In the genomic region with DNA sequence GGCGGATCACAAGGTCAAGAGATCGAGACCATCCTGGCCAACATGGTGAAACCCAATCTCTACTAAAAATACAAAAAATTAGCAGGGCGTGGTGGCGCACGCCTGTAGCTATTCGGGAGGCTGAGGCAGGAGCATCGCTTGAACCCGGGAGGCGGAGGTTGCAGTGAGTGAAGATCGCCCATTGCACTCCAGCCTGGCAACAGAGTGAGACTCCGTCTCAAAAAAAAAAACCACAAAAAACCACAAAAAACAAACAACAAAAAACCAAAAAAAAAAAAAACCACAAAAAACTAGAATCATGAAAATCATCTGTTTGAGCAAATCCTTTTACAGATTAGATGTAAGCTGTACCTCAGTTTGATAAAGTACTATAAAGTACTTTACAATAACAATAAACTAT, we compare ENCODE assay signal across 8 cellular contexts. TPM values are rescaled to one million over a fixed set of nuclear protein-coding genes. Genes with fewer than 3 reads are reported as not detected.
DNase-seq lines count a peak whose midpoint lies in the region; ATAC-seq, FAIRE-seq and TF ChIP-seq lines count a peak whose summit lies in the region.
"Not testable (repeated sequence)": the region's sequence is repeated elsewhere in the genome, so short reads cannot be mapped to it uniquely, and the experiment has no call there.

No MANE protein-coding gene starts in this region.

- peak overlapping the region; percentile 96 for H3K4me3 Mint-ChIP-seq in activated B cell treated with CpG ODN at 0.5 μM for 24 hours

- intact Hi-C loops in activated B cell treated with CpG ODN at 0.5 μM for 24 hours (cut with micrococcal nuclease): loop anchor here (5.0 kb wide), 3 partner anchors 604 to 1264 kb away; partner anchors contain the start of genes POLD2 and STK17A
- intact Hi-C loops in ascending aorta (cut with DNase I): loop anchor here (2.0 to 5.0 kb wide), 2 partner anchors 141 to 272 kb away; no protein-coding TSS in a partner anchor
- intact Hi-C loops in endothelial cell of umbilical vein (cut with micrococcal nuclease): loop anchor here (5.0 kb wide), 2 partner anchors 99 to 266 kb away; partner anchors contain the start of genes TBRG4 and ZMIZ2
- intact Hi-C loops in tibial artery (cut with DNase I; ENCODE audit: low total_unique reads): loop anchor here (2.0 to 5.0 kb wide), 3 partner anchors 41 to 259 kb away; partner anchors contain the start of genes PPIA and PURB

- H3K4me1 ChIP-seq in DND-41 (ENCODE audit: insufficient read depth, low read length): peaks cover 38% of the 10 kb centered on the region
- H3K4me1 ChIP-seq in MM.1S (ENCODE audit: low read length); parathyroid adenoma: not testable (repeated sequence)
- peaks cover 3 to 17% of the 10 kb centered on the region in 2 donors for H3K4me1 ChIP-seq in ascending aorta
- H3K4me1 ChIP-seq in endothelial cell of umbilical vein (ENCODE audit: control insufficient read depth, extremely low read depth, insufficient read depth, low read length): peaks cover 17% of the 10 kb centered on the region
- peaks cover 1 to 17% (median 8%) of the 10 kb centered on the region in 4 donors for H3K4me1 ChIP-seq in liver (ENCODE audit: control insufficient read depth in 4 of 4, insufficient read depth in 4 of 4, low read length in 3 of 4)
- peaks cover 0 to 33% (median 12%) of the 10 kb centered on the region in 4 donors for H3K4me1 ChIP-seq in tibial artery

- CTCF ChIA-PET in activated B cell treated with CpG ODN at 0.5 μM for 24 hours (lab: Charles Lee): interaction anchor here (0.9 to 2.6 kb wide), 10 partner anchors 11 to 290 kb away, joined by 3 to 17 read pairs (median 6); partner anchors contain the start of gene OGDH
- CTCF ChIA-PET in endothelial cell of umbilical vein (lab: Charles Lee): interaction anchor here (1.3 to 3.6 kb wide), 8 partner anchors 20 to 264 kb away, joined by 3 to 22 read pairs (median 10); partner anchors contain the start of genes PPIA and TMED4

- H3K36me3 ChIP-seq in DND-41 (ENCODE audit: insufficient read depth, low read length): peaks cover 28% of the 10 kb centered on the region
- not testable (repeated sequence) for H3K36me3 ChIP-seq in MM.1S (replicated peaks; ENCODE audit: insufficient read depth, low read length); ascending aorta; endothelial cell of umbilical vein (ENCODE audit: control insufficient read depth in 2 of 2, extremely low read depth in 1 of 2, insufficient read depth in 2 of 2, low read length in 2 of 2); liver (ENCODE audit: control insufficient read depth in 4 of 4, insufficient read depth in 3 of 4, low read depth in 1 of 4, low read length in 3 of 4); parathyroid adenoma (ENCODE audit: control insufficient read depth, insufficient read depth, low read length); tibial artery

- H3K9me3 Mint-ChIP-seq in activated B cell treated with CpG ODN at 0.5 μM for 24 hours: not testable (repeated sequence)

- H3K9me2 ChIP-seq in MM.1S (replicated peaks; ENCODE audit: insufficient read depth, low read length): not testable (repeated sequence)

- H2AFZ ChIP-seq in DND-41 (ENCODE audit: low read depth, low read length); MM.1S (ENCODE audit: low read length); endothelial cell of umbilical vein (ENCODE audit: low read depth, low read length); parathyroid adenoma: not testable (repeated sequence)

- H3K27me3 Mint-ChIP-seq in activated B cell treated with CpG ODN at 0.5 μM for 24 hours: not testable (repeated sequence)

- TF ChIP-seq RAD21 in liver (IDR thresholded peaks at IDR 0.05): not testable (repeated sequence)

- ATAC-seq in DND-41 (ENCODE audit: insufficient read depth, low read depth); activated B cell treated with CpG ODN at 0.5 μM for 24 hours (ENCODE audit: low read depth): not testable (repeated sequence)

- H3K9me1 ChIP-seq in endothelial cell of umbilical vein (replicated peaks; ENCODE audit: control insufficient read depth, extremely low read depth, insufficient read depth, low read length): not testable (repeated sequence)

- H3K4me2 ChIP-seq in DND-41 (ENCODE audit: insufficient read depth, low read length): peak overlapping the region; percentile 73
- H3K4me2 ChIP-seq in MM.1S (ENCODE audit: low read depth, low read length): peak overlapping the region; percentile 71
- H3K4me2 ChIP-seq in endothelial cell of umbilical vein (ENCODE audit: insufficient read depth, low read length): peak overlapping the region; percentile 83
- peak overlapping the region; percentile 83 for H3K4me2 ChIP-seq in parathyroid adenoma (ENCODE audit: low read length)

- not testable (repeated sequence) for TF ChIP-seq POLR2A in endothelial cell of umbilical vein (IDR thresholded peaks at IDR 0.05; ENCODE audit: low read depth, low read length)

- dilution Hi-C loops in endothelial cell of umbilical vein (cut with MboI; ENCODE audit: extremely low pct_ligation_motif_present, low sequenced_read_pairs): not testable (repeated sequence)

- not testable (repeated sequence) for H3K9me3 ChIP-seq in DND-41 (ENCODE audit: insufficient read depth, low read length, severe bottlenecking); MM.1S (replicated peaks; ENCODE audit: insufficient read depth, low read length); ascending aorta; endothelial cell of umbilical vein (replicated peaks; ENCODE audit: control insufficient read depth, insufficient read depth, low read length); liver (ENCODE audit: control insufficient read depth in 4 of 4, low read length in 3 of 4); parathyroid adenoma (ENCODE audit: control insufficient read depth, low read length); tibial artery

- H4K20me1 ChIP-seq in DND-41 (ENCODE audit: insufficient read depth, low read length) (peaks cover 59% of the 10 kb centered on the region), MM.1S (ENCODE audit: insufficient read depth, low read length) (peaks cover 33% of the 10 kb centered on the region; the same call in 1 of the 2 replicates)
- not testable (repeated sequence) for H4K20me1 ChIP-seq in endothelial cell of umbilical vein (replicated peaks; ENCODE audit: control insufficient read depth, extremely low read depth, insufficient read depth, low read length)

- H3F3A ChIP-seq in MM.1S (ENCODE audit: insufficient read depth, low read length): peaks cover 25% of the 10 kb centered on the region

- FAIRE-seq in endothelial cell of umbilical vein (lab: Jason Lieb, UNC): not testable (repeated sequence)

- not testable (repeated sequence) for TF ChIP-seq CTCF in DND-41 (IDR thresholded peaks at IDR 0.05; ENCODE audit: borderline replicate concordance, extremely low read depth, low read length, poor library complexity, severe bottlenecking); MM.1S (IDR thresholded peaks at IDR 0.05; ENCODE audit: low read length); activated B cell treated with CpG ODN at 0.5 μM for 24 hours (IDR thresholded peaks at IDR 0.05); ascending aorta (IDR thresholded peaks at IDR 0.05); endothelial cell of umbilical vein (IDR thresholded peaks at IDR 0.05; ENCODE audit: extremely low read depth in 1 of 2, insufficient read depth in 1 of 2, low read depth in 1 of 2, low read length in 2 of 2); liver (IDR thresholded peaks at IDR 0.05; ENCODE audit: low read depth, low read length, missing input control); parathyroid adenoma (IDR thresholded peaks at IDR 0.05); tibial artery (IDR thresholded peaks at IDR 0.05)

- H3K9ac ChIP-seq in DND-41 (ENCODE audit: low read depth, low read length) (peak overlapping the region; percentile 69), MM.1S (ENCODE audit: low read length) (peak overlapping the region; percentile 65; the same call in 1 of the 2 replicates), endothelial cell of umbilical vein (replicated peaks; ENCODE audit: extremely low read depth, insufficient read depth, low read length) (peak overlapping the region; percentile 67), liver (ENCODE audit: low read depth in 1 of 2, low read length in 2 of 2) (peak overlapping the region; percentile 74 to 89)
- H3K9ac ChIP-seq in parathyroid adenoma: not testable (repeated sequence)

- not testable (repeated sequence) for BruUV-seq in endothelial cell of umbilical vein (replicated peaks; lab: Mats Ljungman, UMichigan)

- H3K4me1 Mint-ChIP-seq in activated B cell treated with CpG ODN at 0.5 μM for 24 hours: peaks cover 36% of the 10 kb centered on the region

- peaks cover 27% of the 10 kb centered on the region for H3K36me3 Mint-ChIP-seq in activated B cell treated with CpG ODN at 0.5 μM for 24 hours (ENCODE audit: low read depth)

- H3K4me3 ChIP-seq in DND-41 (ENCODE audit: low read depth in 1 of 2, low read length in 2 of 2): peak overlapping the region; percentile 43 to 68
- H3K4me3 ChIP-seq in MM.1S (ENCODE audit: low read length): peak overlapping the region; percentile 96
- H3K4me3 ChIP-seq in ascending aorta: peak overlapping the region; percentile 68 to 87
- H3K4me3 ChIP-seq in endothelial cell of umbilical vein (replicated peaks in 1 of 3; ENCODE audit: insufficient read depth in 1 of 3, low read depth in 1 of 3, low read length in 3 of 3): peak overlapping the region; percentile 38 to 97 (median 65)
- H3K4me3 ChIP-seq in liver (ENCODE audit: low read depth in 1 of 3, low read length in 3 of 3): peak overlapping the region in 2 of 3 donors; percentile 78 to 94
- peak overlapping the region; percentile 66 for H3K4me3 ChIP-seq in parathyroid adenoma (ENCODE audit: low read depth, low read length)
- peak overlapping the region; percentile 55 to 86 for H3K4me3 ChIP-seq in tibial artery

- POLR2A ChIA-PET in activated B cell treated with CpG ODN at 0.5 μM for 24 hours (lab: Charles Lee): interaction anchor here (0.7 to 4.8 kb wide), 15 partner anchors 22 to 356 kb away, joined by 3 to 44 read pairs (median 7); partner anchors contain the start of genes DDX56, NUDCD3, OGDH and PPIA
- POLR2A ChIA-PET in endothelial cell of umbilical vein (lab: Charles Lee): interaction anchor here (0.7 to 1.7 kb wide), 2 partner anchors 41 to 264 kb away, joined by 5 to 6 read pairs; partner anchors contain the start of gene TMED4

- H3K27me3 ChIP-seq in DND-41 (ENCODE audit: insufficient read depth, low read length, poor library complexity); MM.1S (replicated peaks; ENCODE audit: insufficient read depth, low read length); ascending aorta; endothelial cell of umbilical vein (ENCODE audit: control insufficient read depth in 2 of 2, insufficient read depth in 2 of 2, low read length in 2 of 2); liver (ENCODE audit: control insufficient read depth in 4 of 4, insufficient read depth in 4 of 4, low read length in 3 of 4); parathyroid adenoma (ENCODE audit: control insufficient read depth, insufficient read depth, low read length); tibial artery: not testable (repeated sequence)

- DNase-seq in DND-41: peak; percentile 36
- not testable (repeated sequence) for DNase-seq in MM.1S; activated B cell treated with CpG ODN at 0.5 μM for 24 hours; ascending aorta (ENCODE audit: low spot score in 2 of 2); endothelial cell of umbilical vein (ENCODE audit: low read depth, low spot score); tibial artery

- peaks cover 73% of the 10 kb centered on the region for H3K79me2 ChIP-seq in DND-41 (ENCODE audit: insufficient read depth, low read length)
- H3K79me2 ChIP-seq in MM.1S (ENCODE audit: low read length): peaks cover 62% of the 10 kb centered on the region
- H3K79me2 ChIP-seq in endothelial cell of umbilical vein (ENCODE audit: control insufficient read depth, insufficient read depth, low read length): peaks cover 57% of the 10 kb centered on the region
- peaks cover 16% of the 10 kb centered on the region for H3K79me2 ChIP-seq in parathyroid adenoma

- peak overlapping the region; percentile 91 for H3K27ac ChIP-seq in DND-41 (ENCODE audit: low read length)
- H3K27ac ChIP-seq in MM.1S (ENCODE audit: low read length); endothelial cell of umbilical vein (ENCODE audit: insufficient read depth, low read depth, low read length); parathyroid adenoma: not testable (repeated sequence)
- H3K27ac ChIP-seq in ascending aorta: peak overlapping the region; percentile 91 to 94
- peak overlapping the region in 1 of 2 donors; percentile 97 for H3K27ac ChIP-seq in liver (ENCODE audit: low read depth in 1 of 2, low read length in 2 of 2)
- H3K27ac ChIP-seq in tibial artery: peak overlapping the region; percentile 89 to 97

- 53% methylated on average over 11 of the region's 11 CpGs for WGBS in liver

- H3K27ac Mint-ChIP-seq in activated B cell treated with CpG ODN at 0.5 μM for 24 hours: peak overlapping the region; percentile 97

RNA-seq across cellular contexts. Expression of gene H2AZ2, which starts 1.5 kb away (rescaled TPM):
- 111 and 115 TPM in 2 replicates for total RNA-seq in activated B cell treated with CpG ODN at 0.5 μM for 24 hours
- total RNA-seq in ascending aorta: 128 TPM
- total RNA-seq in endothelial cell of umbilical vein: 226 and 232 TPM in 2 replicates
- polyA plus RNA-seq in endothelial cell of umbilical vein: 192 and 225 TPM in 2 replicates
- polyA plus RNA-seq in endothelial cell of umbilical vein (2011; cell fraction: cytosol; rRNA removed): 270 and 309 TPM in 2 replicates
- 101 and 114 TPM in 2 replicates for polyA plus RNA-seq in endothelial cell of umbilical vein (2011; cell fraction: nucleus; rRNA removed)
- polyA plus RNA-seq in endothelial cell of umbilical vein (2012): 151 and 242 TPM in 2 replicates
- polyA minus RNA-seq in endothelial cell of umbilical vein: 134 and 158 TPM in 2 replicates
- 101 TPM for polyA minus RNA-seq in endothelial cell of umbilical vein (2011; cell fraction: cytosol; rRNA and poly(A)+ RNA removed)
- 26.6 and 40.5 TPM in 2 replicates for polyA minus RNA-seq in endothelial cell of umbilical vein (2011; cell fraction: nucleus; rRNA and poly(A)+ RNA removed)
- 100 to 1,000 TPM in 1 of 2 donors, 10 to 100 TPM in 1; 85.2 to 182 TPM for total RNA-seq in liver
- 10 to 100 TPM; 51.3 to 53.9 TPM for polyA plus RNA-seq in liver

RNA-seq across cellular contexts. Expression of gene PURB, which starts 38.9 kb away (rescaled TPM):
- total RNA-seq in activated B cell treated with CpG ODN at 0.5 μM for 24 hours (21.3 and 23.8 TPM in 2 replicates), ascending aorta (19.1 TPM), endothelial cell of umbilical vein (25.0 and 25.5 TPM in 2 replicates), liver (10 to 100 TPM in 1 of 2 donors, 1 to 10 TPM in 1; 9.6 to 11.4 TPM)
- polyA plus RNA-seq in endothelial cell of umbilical vein (2.2 and 2.7 TPM in 2 replicates), liver (1 to 10 TPM in 1 of 2 donors, under 1 TPM in 1; 0.92 to 2.1 TPM)
- 5.0 and 5.1 TPM in 2 replicates for polyA plus RNA-seq in endothelial cell of umbilical vein (2011; cell fraction: cytosol; rRNA removed)
- polyA plus RNA-seq in endothelial cell of umbilical vein (2011; cell fraction: nucleus; rRNA removed): 5.1 and 6.9 TPM in 2 replicates
- 8.3 and 14.1 TPM in 2 replicates for polyA plus RNA-seq in endothelial cell of umbilical vein (2012)
- polyA minus RNA-seq in endothelial cell of umbilical vein: 5.9 and 6.2 TPM in 2 replicates
- polyA minus RNA-seq in endothelial cell of umbilical vein (2011; cell fraction: cytosol; rRNA and poly(A)+ RNA removed): 11.9 TPM
- 9.7 and 10.6 TPM in 2 replicates for polyA minus RNA-seq in endothelial cell of umbilical vein (2011; cell fraction: nucleus; rRNA and poly(A)+ RNA removed)

RNA-seq across cellular contexts. Expression of gene PPIA, which starts 49.9 kb away (rescaled TPM):
- 1,411 and 1,534 TPM in 2 replicates for total RNA-seq in activated B cell treated with CpG ODN at 0.5 μM for 24 hours
- 945 TPM for total RNA-seq in ascending aorta
- total RNA-seq in endothelial cell of umbilical vein: 2,542 and 2,602 TPM in 2 replicates
- 4,328 and 5,159 TPM in 2 replicates for polyA plus RNA-seq in endothelial cell of umbilical vein
- polyA plus RNA-seq in endothelial cell of umbilical vein (2011; cell fraction: cytosol; rRNA removed): 6,306 and 6,778 TPM in 2 replicates
- polyA plus RNA-seq in endothelial cell of umbilical vein (2011; cell fraction: nucleus; rRNA removed): 2,365 and 2,568 TPM in 2 replicates
- polyA plus RNA-seq in endothelial cell of umbilical vein (2012): 2,438 and 3,460 TPM in 2 replicates
- polyA minus RNA-seq in endothelial cell of umbilical vein: 1,934 and 2,592 TPM in 2 replicates
- polyA minus RNA-seq in endothelial cell of umbilical vein (2011; cell fraction: cytosol; rRNA and poly(A)+ RNA removed): 785 TPM
- polyA minus RNA-seq in endothelial cell of umbilical vein (2011; cell fraction: nucleus; rRNA and poly(A)+ RNA removed): 303 and 436 TPM in 2 replicates
- 1,000 to 10,000 TPM in 1 of 2 donors, 100 to 1,000 TPM in 1; 834 to 1,873 TPM for total RNA-seq in liver
- 1,000 to 10,000 TPM; 1,362 to 1,437 TPM for polyA plus RNA-seq in liver
